In genomic region chr2:32063310-32064020, GRCh38 we compare ENCODE assay signal across 1 cellular context.
TF ChIP-seq lines count a peak whose summit lies in the region.

TSS of gene SPAST (plus strand) at chr2:32063556. CDS start at chr2:32063832, 276 bp downstream.

TF ChIP-seq in HepG2, 621 proteins besides CTCF, POLR2A, EP300 and RAD21 (continued from another document and continues in another):
- peak; percentile 80; the same call in 1 of the 2 replicates for TF ChIP-seq E2F2 (CRISPR knock-in tag; IDR thresholded peaks at IDR 0.05; ENCODE audit: borderline replicate concordance)
- peak; percentile 78; the same call in 1 of the 2 replicates for TF ChIP-seq BRD4 (CRISPR knock-in tag; IDR thresholded peaks at IDR 0.05)
- TF ChIP-seq ZBTB25 (CRISPR knock-in tag; IDR thresholded peaks at IDR 0.05) = peak; percentile 93
- TF ChIP-seq NR2F6 (IDR thresholded peaks at IDR 0.05) = no peak
- TF ChIP-seq NR2F6 (CRISPR knock-in tag; IDR thresholded peaks at IDR 0.05) = peak; percentile 41; the same call in 1 of the 2 replicates
- no peak; the same call in 1 of the 2 replicates for TF ChIP-seq TOPORS (CRISPR knock-in tag; IDR thresholded peaks at IDR 0.05)
- peak; percentile 87; the same call in 1 of the 2 replicates for TF ChIP-seq ARNTL (CRISPR knock-in tag; IDR thresholded peaks at IDR 0.05)
- TF ChIP-seq ASH2L (IDR thresholded peaks at IDR 0.05; ENCODE audit: insufficient read length, low read depth, low read length) = peak; percentile 96
- peak; percentile 58; the same call in 1 of the 2 replicates for TF ChIP-seq SRY (CRISPR knock-in tag; IDR thresholded peaks at IDR 0.05)
- TF ChIP-seq ZNF580 (CRISPR knock-in tag; IDR thresholded peaks at IDR 0.05; ENCODE audit: borderline replicate concordance, low read depth) = peak; percentile 64; the same call in 1 of the 2 replicates
- TF ChIP-seq HDAC1 (CRISPR knock-in tag; IDR thresholded peaks at IDR 0.05) = peak; percentile 64
- peak; percentile 97 for TF ChIP-seq ZNF614 (CRISPR knock-in tag; IDR thresholded peaks at IDR 0.05; ENCODE audit: borderline replicate concordance)
- TF ChIP-seq ZFAT (CRISPR knock-in tag; conservative IDR thresholded peaks at IDR 0.05) = 0 out of 2 replicates have a peak, but pooled peaks have one; percentile 70
- peak; percentile 85 for TF ChIP-seq IRF9 (CRISPR knock-in tag; IDR thresholded peaks at IDR 0.05; ENCODE audit: borderline replicate concordance)
- peak; percentile 58 for TF ChIP-seq ZNF407 (CRISPR knock-in tag; IDR thresholded peaks at IDR 0.05; ENCODE audit: not compliant biosample characterization)
- peak; percentile 77 for TF ChIP-seq TGIF2 (CRISPR knock-in tag; IDR thresholded peaks at IDR 0.05)
- no peak for TF ChIP-seq ZNF75D (CRISPR knock-in tag; IDR thresholded peaks at IDR 0.05; ENCODE audit: borderline replicate concordance)
- peak; percentile 89 for TF ChIP-seq ZNF788 (CRISPR knock-in tag; IDR thresholded peaks at IDR 0.05; ENCODE audit: borderline replicate concordance)
- TF ChIP-seq SPEN (CRISPR knock-in tag; IDR thresholded peaks at IDR 0.05; ENCODE audit: low read depth) = no peak; the same call in none of the 2 replicates
- no peak for TF ChIP-seq CHD4 (IDR thresholded peaks at IDR 0.05; ENCODE audit: borderline replicate concordance, low read length)
- no peak for TF ChIP-seq SOX13 (IDR thresholded peaks at IDR 0.05)
- TF ChIP-seq SOX13 (CRISPR knock-in tag; conservative IDR thresholded peaks at IDR 0.05 in 1 of 2, IDR thresholded peaks at IDR 0.05 in 1 of 2) = peak in 1 of 2 experiments; percentile 76; a peak in 1 of 4 replicates
- peak; percentile 80; the same call in 1 of the 2 replicates for TF ChIP-seq ZFP82 (CRISPR knock-in tag; IDR thresholded peaks at IDR 0.05; ENCODE audit: borderline replicate concordance)
- TF ChIP-seq PLRG1 (conservative IDR thresholded peaks at IDR 0.05) = no peak
- TF ChIP-seq MYC (CRISPR knock-in tag; IDR thresholded peaks at IDR 0.05; ENCODE audit: borderline replicate concordance) = peak; percentile 90
- TF ChIP-seq REL (CRISPR knock-in tag; conservative IDR thresholded peaks at IDR 0.05) = no peak
- peak; percentile 82 for TF ChIP-seq KMT2A (CRISPR knock-in tag; IDR thresholded peaks at IDR 0.05)
- TF ChIP-seq SIN3B (IDR thresholded peaks at IDR 0.05; ENCODE audit: low read length) = peak; percentile 21; the same call in 1 of the 2 replicates
- TF ChIP-seq HDAC6 (IDR thresholded peaks at IDR 0.05; ENCODE audit: low read depth, low read length) = no peak
- TF ChIP-seq HIC2 (CRISPR knock-in tag; IDR thresholded peaks at IDR 0.05; ENCODE audit: low read depth) = peak; percentile 37; the same call in 1 of the 2 replicates
- peak; percentile 80 for TF ChIP-seq ZNF292 (CRISPR knock-in tag; IDR thresholded peaks at IDR 0.05; ENCODE audit: borderline replicate concordance, low read depth)
- TF ChIP-seq ZNF34 (CRISPR knock-in tag; IDR thresholded peaks at IDR 0.05; ENCODE audit: borderline replicate concordance) = no peak
- TF ChIP-seq GATAD2A (CRISPR knock-in tag; IDR thresholded peaks at IDR 0.05) = peak; percentile 89
- TF ChIP-seq CHD2 (IDR thresholded peaks at IDR 0.05; ENCODE audit: low read depth, low read length) = peak; percentile 46; the same call in 1 of the 2 replicates
- TF ChIP-seq GRHL1 (CRISPR knock-in tag; conservative IDR thresholded peaks at IDR 0.05) = no peak
- no peak for TF ChIP-seq SP1 (IDR thresholded peaks at IDR 0.05)
- peak; percentile 77 for TF ChIP-seq SP1 (CRISPR knock-in tag; IDR thresholded peaks at IDR 0.05)
- TF ChIP-seq ZNF280D (CRISPR knock-in tag; IDR thresholded peaks at IDR 0.05) = peak; percentile 96
- TF ChIP-seq DNMT3B (CRISPR knock-in tag; conservative IDR thresholded peaks at IDR 0.05) = peak; percentile 96; the same call in 1 of the 2 replicates
- TF ChIP-seq STAG1 (CRISPR knock-in tag; IDR thresholded peaks at IDR 0.05) = peak; percentile 19; the same call in 1 of the 2 replicates
- TF ChIP-seq ZNF780A (CRISPR knock-in tag; IDR thresholded peaks at IDR 0.05) = no peak
